22 cellular contexts compared by ENCODE assay signal in genomic region chr7:38323156-38323555, GRCh38.
"Had no signal": no experiment of that assay in that cellular context is flagged by ENCODE, and none has a peak within 500 bp of the region (broad histone marks: within the 10 kb centered on the region; RNA-seq: fewer than 3 reads in every experiment).

No MANE protein-coding gene starts in this region.

- H3K4me2 ChIP-seq: hepatocyte had no signal

- H3K36me3 ChIP-seq: right lobe of liver, spleen, tibial artery, upper lobe of left lung, vagina had no signal

- H3K27me3 ChIP-seq: hepatocyte, right lobe of liver, spleen, tibial artery, upper lobe of left lung, vagina had no signal

- H3K79me2 ChIP-seq: hepatocyte had no signal

- H3K9me3 ChIP-seq: psoas muscle, right lobe of liver, spleen, tibial artery, upper lobe of left lung, vagina had no signal

- H2AFZ ChIP-seq: hepatocyte had no signal

- H3K27ac ChIP-seq: coronary artery, hepatocyte, psoas muscle, right lobe of liver, spleen, tibial artery, upper lobe of left lung, vagina had no signal

- ATAC-seq: esophagus mucosa, left colon, left ventricle myocardium superior, psoas muscle, right lobe of liver had no signal

- H3K9me3 Mint-ChIP-seq: nephron progenitor cell had no signal

- DNase-seq: effector CD4-positive, alpha-beta T cell; foreskin melanocyte; head of caudate nucleus; left colon; left ventricle myocardium superior; mesenchymal stem cell; midbrain; nephron progenitor cell; psoas muscle; retina; right lobe of liver; spleen; stimulated activated CD4-positive, alpha-beta T cell treated with anti-CD3 and anti-CD28 coated beads, Interleukin-2, amount 100 ng/mL, for 24 hours; stimulated activated CD4-positive, alpha-beta T cell treated with anti-CD3 and anti-CD28 coated beads, Interleukin-4, amount 100 ng/mL, for 4 hours; stimulated activated naive CD4-positive, alpha-beta T cell treated with Interleukin-2 at 50 U/mL for 16 hours; tibial artery; upper lobe of left lung had no signal

- H3K4me3 Mint-ChIP-seq: nephron progenitor cell had no signal

- H3K27ac Mint-ChIP-seq: nephron progenitor cell had no signal

- H3K4me3 ChIP-seq: coronary artery, hepatocyte, lung, psoas muscle, right lobe of liver, spleen, tibial artery, upper lobe of left lung, vagina had no signal

- H3K4me1 ChIP-seq: psoas muscle, right lobe of liver, tibial artery, vagina had no signal
